Comparison of ENCODE assay signal across 3 cellular contexts in genomic region chr6:64665137-64665536, GRCh38.
"Had no signal": no experiment of that assay in that cellular context is flagged by ENCODE, and none has a peak within 500 bp of the region (broad histone marks: within the 10 kb centered on the region; RNA-seq: fewer than 3 reads in every experiment).

No MANE protein-coding gene starts in this region.

- ATAC-seq: GM12878 had no signal

- DNase-seq: GDM1, GF-D8 had no signal

- H3K4me3 ChIP-seq: GM12878 had no signal
